ENCODE assay signal across 18 cellular contexts in the genomic region with DNA sequence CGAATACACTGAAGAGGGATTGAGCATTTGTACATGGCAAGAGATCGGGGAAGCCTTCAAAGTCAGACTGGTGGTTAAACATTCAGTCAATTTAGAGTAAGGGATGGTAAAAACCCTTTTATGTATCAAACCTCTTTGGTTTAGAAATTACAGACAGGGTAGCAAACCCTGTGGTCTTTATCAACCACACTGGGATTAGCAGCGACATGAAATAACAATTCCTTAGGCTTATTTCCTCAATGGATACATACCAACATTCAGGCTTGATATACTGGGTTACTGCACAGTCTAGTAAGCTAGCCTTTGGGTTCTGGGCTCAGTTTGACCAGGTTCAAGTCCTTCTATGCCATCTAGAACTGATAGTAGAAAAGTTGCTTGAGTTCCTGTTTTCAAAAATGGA.
"Had no signal": no experiment of that assay in that cellular context is flagged by ENCODE, and none has a peak within 500 bp of the region (broad histone marks: within the 10 kb centered on the region; RNA-seq: fewer than 3 reads in every experiment).

No MANE protein-coding gene starts in this region.

- H3K27me3 ChIP-seq: adrenal gland, pancreas, thyroid gland had no signal

- DNase-seq: activated CD4-positive, alpha-beta T cell treated with anti-CD3 and anti-CD28 coated beads for 1 hour; activated CD4-positive, alpha-beta T cell treated with anti-CD3 and anti-CD28 coated beads, Interleukin-2, amount 50 U/mL, for 48 hours; activated gamma-delta T cell treated with Interleukin-2 at 50 U/mL for 16 hours; activated T-cell treated with anti-CD3 and anti-CD28 coated beads for 4 hours; adrenal gland; effector CD8-positive, alpha-beta T cell; hippocampal formation; islet precursor cell; left colon; lower lobe of right lung; midbrain; naive B cell; pancreas; stimulated activated naive B cell treated with anti-CD40 and anti-IgM and Interleukin-4, amounts not matched to agents 10 μg/mL and 1 μg/mL and 100 μg/mL, for 72 hours; SW 1271; T-helper 2 cell; thyroid gland; WERI-Rb-1 had no signal

- H3K4me3 ChIP-seq: adrenal gland, lower lobe of right lung, pancreas, thyroid gland had no signal

- H3K9me3 ChIP-seq: adrenal gland, lower lobe of right lung, pancreas, thyroid gland had no signal

- H3K27ac ChIP-seq: adrenal gland, lower lobe of right lung, pancreas, thyroid gland, WERI-Rb-1 had no signal

- H3K36me3 ChIP-seq: adrenal gland, lower lobe of right lung, pancreas, thyroid gland, WERI-Rb-1 had no signal
